ENCODE assay signal across 21 cellular contexts in the genomic region with DNA sequence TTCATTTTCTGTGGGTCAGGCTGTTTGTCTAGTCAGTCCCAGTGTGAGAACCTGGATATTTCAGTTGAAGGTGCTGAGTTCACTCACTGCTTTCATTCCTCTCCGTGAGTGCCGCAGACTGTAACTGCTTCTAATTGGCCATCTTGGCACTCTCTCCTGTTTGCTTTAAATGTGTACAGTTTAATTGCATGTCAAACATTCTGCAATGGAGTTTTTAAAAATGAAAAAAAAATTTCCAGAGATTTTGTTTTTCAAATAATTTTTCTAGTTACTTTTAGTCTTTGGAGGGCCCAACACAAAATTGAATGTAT.
DNase-seq lines count a peak whose midpoint lies in the region; ATAC-seq and TF ChIP-seq lines count a peak whose summit lies in the region.
"Had no signal": no experiment of that assay in that cellular context is flagged by ENCODE, and none has a peak within 500 bp of the region (broad histone marks: within the 10 kb centered on the region; RNA-seq: fewer than 3 reads in every experiment).

No MANE protein-coding gene starts in this region.

- peaks cover 91% of the 10 kb centered on the region for H3K36me3 Mint-ChIP-seq in stimulated activated memory B cell treated with anti-CD40 and anti-IgM and Interleukin-4, amounts not matched to agents 10 μg/mL and 1 μg/mL and 100 μg/mL, for 72 hours

- DNase-seq in NCI-H2196 (lab: John Stamatoyannopoulos, UW; ENCODE audit: unreplicated experiment), result peak; percentile 30
- DNase-seq in NCI-H2196 treated with DMSO at 0.1 percent for 48 hours (lab: John Stamatoyannopoulos, UW; ENCODE audit: unreplicated experiment), result no peak
- peak; percentile 40 for DNase-seq in NCI-H748 (lab: John Stamatoyannopoulos, UW; ENCODE audit: unreplicated experiment)
- peak in 1 of 2 donors; percentile 15 for DNase-seq in left colon
- no peak for DNase-seq in transverse colon
- DNase-seq in AML-193 (lab: John Stamatoyannopoulos, UW), result no peak
- no peak for DNase-seq in T-helper 1 cell
- DNase-seq: 8988T; Caco-2; CD4-positive, CD25-positive, alpha-beta regulatory T cell; GDM1; HCEC 1CT; Kasumi-1; NCI-H1105 treated with DMSO at 0.1 percent for 48 hours; NCI-H187 treated with DMSO at 0.1 percent for 48 hours; NCI-H2171 treated with DMSO at 0.1 percent for 48 hours; PC-9 had no signal

- peak overlapping the region; percentile 34 to 54 (median 43) for H3K27ac ChIP-seq in transverse colon
- H3K27ac ChIP-seq: HL-60, PC-9 had no signal

- peak; percentile 89 for ATAC-seq in left colon
- ATAC-seq in stimulated activated memory B cell treated with anti-CD40 and anti-IgM and Interleukin-4, amounts not matched to agents 10 μg/mL and 1 μg/mL and 100 μg/mL, for 72 hours, result no peak
- ATAC-seq: GM23338 had no signal

- H3K9me3 Mint-ChIP-seq in stimulated activated memory B cell treated with anti-CD40 and anti-IgM and Interleukin-4, amounts not matched to agents 10 μg/mL and 1 μg/mL and 100 μg/mL, for 72 hours, result peaks cover 44% of the 10 kb centered on the region

- H3K9me3 ChIP-seq in transverse colon, result peaks cover 13 to 29% of the 10 kb centered on the region in 2 donors

- no peak overlapping the region for H3K4me3 ChIP-seq in transverse colon
- H3K4me3 ChIP-seq: GM23338, PC-9 had no signal

- H3K27ac Mint-ChIP-seq in stimulated activated memory B cell treated with anti-CD40 and anti-IgM and Interleukin-4, amounts not matched to agents 10 μg/mL and 1 μg/mL and 100 μg/mL, for 72 hours, result no peak overlapping the region
- H3K27ac Mint-ChIP-seq: B cell, GM23338 had no signal

- TF ChIP-seq EP300 in transverse colon (IDR thresholded peaks at IDR 0.05; ENCODE audit: low read depth), result no peak

- no peak for TF ChIP-seq POLR2A in transverse colon (IDR thresholded peaks at IDR 0.05)

- intact Hi-C loops in left colon (cut with DNase I, micrococcal nuclease), result no loop called here
- intact Hi-C loops in transverse colon (cut with DNase I; ENCODE audit: low total_unique reads), result no loop called here

- WGBS in transverse colon (ENCODE audit: low coverage in 1 of 2), 2 donors, result 59 to 79% methylated on average over 2 of the region's 2 CpGs

- no peak for TF ChIP-seq CTCF in transverse colon (IDR thresholded peaks at IDR 0.05)

- in situ Hi-C loops in transverse colon (cut with MboI; ENCODE audit: low pct_ligation_motif_present in 1 of 4, low pct_unique_long_range_greater_than_20kb in 1 of 4, low sequenced_read_pairs in 3 of 4), result no loop called here

- H3K4me1 Mint-ChIP-seq in stimulated activated memory B cell treated with anti-CD40 and anti-IgM and Interleukin-4, amounts not matched to agents 10 μg/mL and 1 μg/mL and 100 μg/mL, for 72 hours, result peaks cover 14% of the 10 kb centered on the region
- H3K4me1 Mint-ChIP-seq: B cell, GM23338 had no signal

- H3K27me3 Mint-ChIP-seq in stimulated activated memory B cell treated with anti-CD40 and anti-IgM and Interleukin-4, amounts not matched to agents 10 μg/mL and 1 μg/mL and 100 μg/mL, for 72 hours, result no peaks in the 10 kb centered on the region
- H3K27me3 Mint-ChIP-seq: B cell; CD4-positive, CD25-positive, alpha-beta regulatory T cell had no signal

- no peaks in the 10 kb centered on the region for H3K27me3 ChIP-seq in transverse colon

- H3K4me1 ChIP-seq in transverse colon, result peaks cover 0 to 19% (median 0%) of the 10 kb centered on the region in 4 donors

- H3K4me3 Mint-ChIP-seq in stimulated activated memory B cell treated with anti-CD40 and anti-IgM and Interleukin-4, amounts not matched to agents 10 μg/mL and 1 μg/mL and 100 μg/mL, for 72 hours, result no peak overlapping the region
- H3K4me3 Mint-ChIP-seq: B cell; CD4-positive, CD25-positive, alpha-beta regulatory T cell; GM23338 had no signal

- H3K36me3 ChIP-seq in transverse colon, result peaks cover 0 to 7% (median 0%) of the 10 kb centered on the region in 4 donors

Comparison
In these comparisons a context has a peak if more than half of its experiments do, and no peak if none do; other contexts are left out.
1. DNase-seq: peak in NCI-H2196 (single experiment) and NCI-H748 (single experiment); none in NCI-H2196 treated with DMSO at 0.1 percent for 48 hours (single experiment), transverse colon (single experiment), AML-193 (0 of 2) and T-helper 1 cell (0 of 5).